In genomic region chr12:108119126-108119973, GRCh38 we compare ENCODE assay signal across 1 cellular context.
TF ChIP-seq lines count a peak whose summit lies in the region.

No MANE protein-coding gene starts in this region.

TF ChIP-seq in K562, 482 proteins besides CTCF, POLR2A, EP300 and RAD21 (continued from another document and continues in another):
- 0 out of 2 replicates have a peak, but pooled peaks have one; percentile 13 for TF ChIP-seq PKNOX1 (IDR thresholded peaks at IDR 0.05)
- no peak for TF ChIP-seq ZC3H4 (CRISPR knock-in tag; IDR thresholded peaks at IDR 0.05; ENCODE audit: borderline replicate concordance)
- 0 out of 2 replicates have a peak, but pooled peaks have one; percentile 41 for TF ChIP-seq MYNN (IDR thresholded peaks at IDR 0.05)
- no peak for TF ChIP-seq MYNN (CRISPR knock-in tag; IDR thresholded peaks at IDR 0.05)
- no peak for TF ChIP-seq KDM2B (CRISPR knock-in tag; IDR thresholded peaks at IDR 0.05)
- 0 out of 2 replicates have a peak, but pooled peaks have one; percentile 42 for TF ChIP-seq ZNF263 (CRISPR knock-in tag; IDR thresholded peaks at IDR 0.05; ENCODE audit: borderline replicate concordance)
- TF ChIP-seq ZNF740 (CRISPR knock-in tag; IDR thresholded peaks at IDR 0.05), result no peak
- TF ChIP-seq ZNF740 (tag; IDR thresholded peaks at IDR 0.05), result no peak
- peak in 1 of 2 experiments; percentile 91; a peak in 3 of 4 replicates for TF ChIP-seq SRF (CRISPR knock-in tag; IDR thresholded peaks at IDR 0.05)
- TF ChIP-seq SMAD1 (IDR thresholded peaks at IDR 0.05; ENCODE audit: low read depth, low read length, partially characterized antibody), result no peak
- no peak for TF ChIP-seq TARDBP (IDR thresholded peaks at IDR 0.05)
- TF ChIP-seq THRB (CRISPR knock-in tag; conservative IDR thresholded peaks at IDR 0.05), result no peak
- TF ChIP-seq FOXP1 (CRISPR knock-in tag; IDR thresholded peaks at IDR 0.05), result 0 out of 2 replicates have a peak, but pooled peaks have one; percentile 31
- TF ChIP-seq CC2D1A (IDR thresholded peaks at IDR 0.05), result 0 out of 2 replicates have a peak, but pooled peaks have one; percentile 31
- peak; percentile 37; the same call in 1 of the 2 replicates for TF ChIP-seq MAFF (IDR thresholded peaks at IDR 0.05; ENCODE audit: low read length)
- TF ChIP-seq OTX1 (CRISPR knock-in tag; IDR thresholded peaks at IDR 0.05), result peak; percentile 85
- TF ChIP-seq ETS1 (conservative IDR thresholded peaks at IDR 0.05; ENCODE audit: control insufficient read depth, low read depth, low read length), result no peak
- TF ChIP-seq ARNT (IDR thresholded peaks at IDR 0.05), result peak; percentile 44 to 68; a peak in 1 of 4 replicates
- TF ChIP-seq NR2C2 (CRISPR knock-in tag; IDR thresholded peaks at IDR 0.05), result no peak
- TF ChIP-seq NR2C2 (tag; IDR thresholded peaks at IDR 0.05), result peak; percentile 64
- peak; percentile 54 for TF ChIP-seq SUPT5H (IDR thresholded peaks at IDR 0.05)
- TF ChIP-seq ZNF696 (CRISPR knock-in tag; conservative IDR thresholded peaks at IDR 0.05), result no peak
- TF ChIP-seq ZNF217 (CRISPR knock-in tag; IDR thresholded peaks at IDR 0.05), result no peak
- TF ChIP-seq ZNF766 (CRISPR knock-in tag; conservative IDR thresholded peaks at IDR 0.05), result no peak
- TF ChIP-seq PHF8 (IDR thresholded peaks at IDR 0.05; ENCODE audit: borderline replicate concordance, low read length), result no peak
- TF ChIP-seq MTA2 (IDR thresholded peaks at IDR 0.05; ENCODE audit: low read depth), result peak; percentile 31; the same call in 1 of the 2 replicates
- no peak for TF ChIP-seq ATF1 (CRISPR knock-in tag; IDR thresholded peaks at IDR 0.05)
- TF ChIP-seq ATF1 (tag; IDR thresholded peaks at IDR 0.05), result peak; percentile 54
- TF ChIP-seq ZNF511 (CRISPR knock-in tag; IDR thresholded peaks at IDR 0.05), result no peak
- TF ChIP-seq LCOR (CRISPR knock-in tag; IDR thresholded peaks at IDR 0.05), result no peak
- peak; percentile 72 for TF ChIP-seq VEZF1 (CRISPR knock-in tag; IDR thresholded peaks at IDR 0.05)
- no peak for TF ChIP-seq ZNF41 (CRISPR knock-in tag; conservative IDR thresholded peaks at IDR 0.05)
- TF ChIP-seq CREB3L1 (IDR thresholded peaks at IDR 0.05; ENCODE audit: borderline replicate concordance, low read depth), result 0 out of 2 replicates have a peak, but pooled peaks have one; percentile 21
- peak; percentile 36; the same call in 1 of the 2 replicates for TF ChIP-seq KLF6 (CRISPR knock-in tag; IDR thresholded peaks at IDR 0.05; ENCODE audit: borderline replicate concordance)
- no peak for TF ChIP-seq ZFP30 (CRISPR knock-in tag; IDR thresholded peaks at IDR 0.05; ENCODE audit: borderline replicate concordance)
- TF ChIP-seq NR2C1 (IDR thresholded peaks at IDR 0.05), result 0 out of 2 replicates have a peak, but pooled peaks have one; percentile 15
- peak; percentile 56 for TF ChIP-seq NR2C1 (tag; IDR thresholded peaks at IDR 0.05)
- TF ChIP-seq HBP1 (CRISPR knock-in tag; IDR thresholded peaks at IDR 0.05), result 0 out of 2 replicates have a peak, but pooled peaks have one; percentile 4
- no peak for TF ChIP-seq NFXL1 (CRISPR knock-in tag; IDR thresholded peaks at IDR 0.05)
- no peak for TF ChIP-seq THAP7 (CRISPR knock-in tag; IDR thresholded peaks at IDR 0.05)
- TF ChIP-seq MAZ (CRISPR knock-in tag; conservative IDR thresholded peaks at IDR 0.05 in 1 of 2, IDR thresholded peaks at IDR 0.05 in 1 of 2), result peak; percentile 17 to 42; a peak in 1 of 4 replicates
- TF ChIP-seq HSF4 (CRISPR knock-in tag; IDR thresholded peaks at IDR 0.05; ENCODE audit: borderline replicate concordance), result no peak
- no peak for TF ChIP-seq NR3C1 (CRISPR knock-in tag; IDR thresholded peaks at IDR 0.05)
- TF ChIP-seq FOSL1 (tag; conservative IDR thresholded peaks at IDR 0.05), result peak; percentile 81
- TF ChIP-seq RFX5 (IDR thresholded peaks at IDR 0.05; ENCODE audit: low read depth, low read length), result peak; percentile 97
- TF ChIP-seq ZNF75A (CRISPR knock-in tag; IDR thresholded peaks at IDR 0.05), result 0 out of 2 replicates have a peak, but pooled peaks have one; percentile 18
- no peak for TF ChIP-seq RBM39 (optimal IDR thresholded peaks at IDR 0.05; ENCODE audit: low read depth, low read length)
- TF ChIP-seq ELF4 (CRISPR knock-in tag; IDR thresholded peaks at IDR 0.05), result no peak
- no peak for TF ChIP-seq ASH1L (IDR thresholded peaks at IDR 0.05; ENCODE audit: borderline replicate concordance, low read depth, partially characterized antibody)
- peak; percentile 22 to 66; a peak in 2 of 4 replicates for TF ChIP-seq RCOR1 (IDR thresholded peaks at IDR 0.05; ENCODE audit: borderline replicate concordance in 1 of 2, low read depth in 2 of 2, low read length in 2 of 2)
- no peak for TF ChIP-seq FOXK1 (CRISPR knock-in tag; IDR thresholded peaks at IDR 0.05; ENCODE audit: borderline replicate concordance)
- peak; percentile 46 for TF ChIP-seq NCOR1 (IDR thresholded peaks at IDR 0.05)
- TF ChIP-seq CBX3 (IDR thresholded peaks at IDR 0.05; ENCODE audit: borderline replicate concordance in 1 of 2, low read length in 2 of 2), result no peak; a peak in 1 of 3 replicates
- TF ChIP-seq TEAD1 (CRISPR knock-in tag; IDR thresholded peaks at IDR 0.05), result peak in 1 of 2 experiments; percentile 54; a peak in 1 of 4 replicates
- no peak for TF ChIP-seq U2AF1 (optimal IDR thresholded peaks at IDR 0.05; ENCODE audit: low read depth, low read length)
- TF ChIP-seq KDM4B (IDR thresholded peaks at IDR 0.05; ENCODE audit: borderline replicate concordance in 2 of 2, low read depth in 1 of 2), result no peak
- 0 out of 2 replicates have a peak, but pooled peaks have one; percentile 51 for TF ChIP-seq IRF9 (tag; IDR thresholded peaks at IDR 0.05)
- no peak for TF ChIP-seq RBM25 (IDR thresholded peaks at IDR 0.05; ENCODE audit: low read depth, low read length, severe bottlenecking)
- TF ChIP-seq ZNF57 (CRISPR knock-in tag; IDR thresholded peaks at IDR 0.05), result no peak
- peak in 1 of 2 experiments; percentile 42; a peak in 1 of 4 replicates for TF ChIP-seq TRIM24 (IDR thresholded peaks at IDR 0.05)
- TF ChIP-seq KDM1A (IDR thresholded peaks at IDR 0.05), result no peak; a peak in 1 of 4 replicates
- no peak for TF ChIP-seq ZNF224 (CRISPR knock-in tag; IDR thresholded peaks at IDR 0.05)
- peak; percentile 46 for TF ChIP-seq TCF3 (CRISPR knock-in tag; IDR thresholded peaks at IDR 0.05)
- TF ChIP-seq HDAC1 (IDR thresholded peaks at IDR 0.05), result peak in 1 of 2 experiments; percentile 57; a peak in 2 of 4 replicates
